8 cellular contexts compared by ENCODE assay signal in the genomic region with DNA sequence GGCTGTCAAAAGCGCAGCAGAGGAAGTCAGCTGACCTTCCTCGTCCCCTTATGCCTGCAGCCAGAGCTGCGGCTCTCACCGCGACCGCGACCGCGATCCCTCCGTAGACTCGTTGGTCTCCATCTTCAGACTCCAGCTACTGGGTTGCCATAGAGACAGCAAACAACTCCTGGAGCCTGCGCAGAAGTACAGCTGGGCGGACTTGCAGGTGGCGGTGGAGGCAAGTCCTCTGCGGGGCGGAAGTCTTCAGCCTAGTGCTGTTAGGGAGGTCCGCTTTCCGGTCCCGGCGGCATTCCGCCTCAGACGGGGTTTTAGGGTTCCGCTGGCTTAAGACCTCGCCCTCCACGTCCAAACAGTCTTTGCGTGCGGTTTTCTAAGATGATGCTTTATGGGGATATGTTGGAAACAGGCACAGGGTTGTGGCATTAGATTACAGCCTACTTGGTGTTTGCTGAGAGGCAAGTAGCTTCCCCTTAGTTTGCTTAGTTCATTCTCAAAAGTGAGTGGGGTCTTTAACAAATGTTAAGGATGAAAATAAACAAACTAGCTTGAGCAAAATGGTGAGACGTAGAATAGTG. TPM values are rescaled to one million over a fixed set of nuclear protein-coding genes. Genes with fewer than 3 reads are reported as not detected.
DNase-seq lines count a peak whose midpoint lies in the region; ATAC-seq and TF ChIP-seq lines count a peak whose summit lies in the region.

A gene with protein sequence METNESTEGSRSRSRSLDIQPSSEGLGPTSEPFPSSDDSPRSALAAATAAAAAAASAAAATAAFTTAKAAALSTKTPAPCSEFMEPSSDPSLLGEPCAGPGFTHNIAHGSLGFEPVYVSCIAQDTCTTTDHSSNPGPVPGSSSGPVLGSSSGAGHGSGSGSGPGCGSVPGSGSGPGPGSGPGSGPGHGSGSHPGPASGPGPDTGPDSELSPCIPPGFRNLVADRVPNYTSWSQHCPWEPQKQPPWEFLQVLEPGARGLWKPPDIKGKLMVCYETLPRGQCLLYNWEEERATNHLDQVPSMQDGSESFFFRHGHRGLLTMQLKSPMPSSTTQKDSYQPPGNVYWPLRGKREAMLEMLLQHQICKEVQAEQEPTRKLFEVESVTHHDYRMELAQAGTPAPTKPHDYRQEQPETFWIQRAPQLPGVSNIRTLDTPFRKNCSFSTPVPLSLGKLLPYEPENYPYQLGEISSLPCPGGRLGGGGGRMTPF (minus strand): TSS at position 238 of the 578 bp plus-strand sequence. CDS start 115 bp downstream, at position 123.

- H3K9me3 Mint-ChIP-seq in chondrocyte (ENCODE audit: low read depth): no peaks in the 10 kb centered on the region

- peak within 1 kb of the TSS; percentile 81 for H3K4me3 Mint-ChIP-seq in chondrocyte (ENCODE audit: unreplicated experiment)

- TF ChIP-seq CTCF in chondrocyte (IDR thresholded peaks at IDR 0.05): no peak

- ATAC-seq in GM19023 (IDR thresholded peaks at IDR 0.05; ENCODE audit: unreplicated experiment) (peak; percentile 60), HG03196 (IDR thresholded peaks at IDR 0.05; ENCODE audit: unreplicated experiment) (peak; percentile 50)

- H3K4me1 Mint-ChIP-seq in chondrocyte (ENCODE audit: low read depth): peaks cover 32% of the 10 kb centered on the region

- H3K27ac Mint-ChIP-seq in chondrocyte (ENCODE audit: unreplicated experiment): peak within 1 kb of the TSS; percentile 85

- H3K27me3 Mint-ChIP-seq in chondrocyte (ENCODE audit: low read depth): no peaks in the 10 kb centered on the region

- DNase-seq in AG08396 (ENCODE audit: low spot score) (peak; percentile 94), NCI-H226 (peak; percentile 88), chondrocyte (ENCODE audit: low spot score) (peak; percentile 98), kidney glomerular epithelial cell (lab: John Stamatoyannopoulos, UW) (peak; percentile 94)
- DNase-seq in activated CD4-positive, alpha-beta T cell treated with anti-CD3 and anti-CD28 coated beads for 1 hour: peak; percentile 89
- peak; percentile 91 to 94 for DNase-seq in stimulated activated CD4-positive, alpha-beta T cell treated with anti-CD3 and anti-CD28 coated beads, Interleukin-15, amount 100 ng/mL, for 48 hours (ENCODE audit: low read depth in 2 of 2)

- H3K36me3 Mint-ChIP-seq in chondrocyte (ENCODE audit: low read depth): peaks cover 2% of the 10 kb centered on the region

RNA-seq across cellular contexts. Expression of the gene that starts here (rescaled TPM):
- 0.30 to 3.3 TPM (median 0.82 TPM) in 3 replicates for total RNA-seq in chondrocyte

Comparison
In these comparisons a context has a peak if more than half of its experiments do, and no peak if none do; other contexts are left out.
1. Peak in every context shown above with its lines: DNase-seq and ATAC-seq.